18 cellular contexts compared by ENCODE assay signal in genomic region chr5:90824436-90824835, GRCh38.
"Had no signal": no experiment of that assay in that cellular context is flagged by ENCODE, and none has a peak within 500 bp of the region (broad histone marks: within the 10 kb centered on the region; RNA-seq: fewer than 3 reads in every experiment).

No MANE protein-coding gene starts in this region.

- H3K27ac ChIP-seq: VCaP had no signal

- DNase-seq: activated CD4-positive, alpha-beta memory T cell treated with anti-CD3 and anti-CD28 coated beads for 36 hours; activated CD4-positive, alpha-beta T cell treated with anti-CD3 and anti-CD28 coated beads, Interleukin-2, amount 10 ng/mL, durations not matched to agents 7 days and 5 days; activated CD4-positive, CD25-positive, alpha-beta regulatory T cell; activated CD8-positive, alpha-beta memory T cell treated with anti-CD3 and anti-CD28 coated beads for 24 hours; activated gamma-delta T cell; activated naive CD4-positive, alpha-beta T cell treated with anti-CD3 and anti-CD28 coated beads for 36 hours; activated T-cell treated with anti-CD3 and anti-CD28 coated beads, Interleukin-2, amount 50 U/mL, for 4 hours; amygdala; NCI-H1105 treated with DMSO at 0.1 percent for 48 hours; NCI-H1436 treated with DMSO at 0.1 percent for 48 hours; NCI-H187; NCI-H2081; NCI-H510A treated with DMSO at 0.1 percent for 48 hours; NCI-H69; SIG-M5; T-helper 2 cell; T1000 had no signal

- ATAC-seq: activated T-cell treated with anti-CD3 and anti-CD28 coated beads, Interleukin-2, amount 50 U/mL, for 4 hours had no signal
